Comparison of ENCODE assay signal across 3 cellular contexts in genomic region chr12:23186950-23187349, GRCh38.
"Had no signal": no experiment of that assay in that cellular context is flagged by ENCODE, and none has a peak within 500 bp of the region (broad histone marks: within the 10 kb centered on the region; RNA-seq: fewer than 3 reads in every experiment).

No MANE protein-coding gene starts in this region.

- H3K4me3 ChIP-seq: GM23338, HAP-1 had no signal

- H3K4me1 ChIP-seq: HAP-1 had no signal

- DNase-seq: KBM-7 had no signal

- H3K9me3 ChIP-seq: HAP-1 had no signal

- H3K36me3 ChIP-seq: HAP-1 had no signal
